15 cellular contexts compared by ENCODE assay signal in genomic region chr5:52658266-52658665, GRCh38.
A peak's percentile ranks its signal among the peaks of the same experiment; 100 is the strongest.
DNase-seq lines count a peak whose midpoint lies in the region; ATAC-seq and TF ChIP-seq lines count a peak whose summit lies in the region.
"Had no signal": no experiment of that assay in that cellular context is flagged by ENCODE, and none has a peak within 500 bp of the region (broad histone marks: within the 10 kb centered on the region; RNA-seq: fewer than 3 reads in every experiment).

No MANE protein-coding gene starts in this region.

- H3K4me3 ChIP-seq in BE2C (ENCODE audit: low read depth, low read length) (no peak overlapping the region), endocrine pancreas (ENCODE audit: control insufficient read depth, insufficient read depth, low read length) (peak overlapping the region; percentile 42)
- H3K4me3 ChIP-seq: GM23338, K562 had no signal

- peak; percentile 29 for DNase-seq in BE2C
- DNase-seq in SK-N-DZ (ENCODE audit: low spot score): peak; percentile 97
- DNase-seq in CD1c-positive myeloid dendritic cell (ENCODE audit: extremely low spot score): no peak
- DNase-seq in HK-2 (ENCODE audit: unreplicated experiment): no peak
- DNase-seq: ACHN; CD4-positive, alpha-beta memory T cell; DMS153; DMS79; GF-D8; HCEC 1CT; IMR-90 had no signal

- H3K36me3 ChIP-seq in BE2C: no peaks in the 10 kb centered on the region
- H3K36me3 ChIP-seq in endocrine pancreas (ENCODE audit: control insufficient read depth, insufficient read depth, low read length): no peaks in the 10 kb centered on the region

- no peak for ATAC-seq in GM18505 (IDR thresholded peaks at IDR 0.05; ENCODE audit: unreplicated experiment)
- ATAC-seq: GM23338, K562 had no signal

- TF ChIP-seq POLR2A in GM18505 (IDR thresholded peaks at IDR 0.05; ENCODE audit: borderline replicate concordance, extremely low read depth, insufficient read depth, insufficient read length): no peak

- TF ChIP-seq CTCF in BE2C (IDR thresholded peaks at IDR 0.05; ENCODE audit: low read depth, low read length): no peak

- no peaks in the 10 kb centered on the region for H3K27me3 ChIP-seq in BE2C
- H3K27me3 ChIP-seq in endocrine pancreas (ENCODE audit: control insufficient read depth, insufficient read depth, low read length): no peaks in the 10 kb centered on the region

- H3K9me3 ChIP-seq in BE2C (no peaks in the 10 kb centered on the region), endocrine pancreas (ENCODE audit: control insufficient read depth, low read length) (no peaks in the 10 kb centered on the region)

- H3K4me1 ChIP-seq in BE2C (peaks cover 35% of the 10 kb centered on the region), endocrine pancreas (ENCODE audit: control insufficient read depth, insufficient read depth, low read length) (peaks cover 25% of the 10 kb centered on the region)

- H3K9ac ChIP-seq in endocrine pancreas (ENCODE audit: control insufficient read depth, insufficient read depth, low read length): no peak overlapping the region

Comparison
In these comparisons a context has a peak if more than half of its experiments do, and no peak if none do; other contexts are left out.
1. DNase-seq: peak in BE2C (single experiment) and SK-N-DZ (single experiment); none in CD1c-positive myeloid dendritic cell (single experiment) and HK-2 (single experiment).